In the genomic region with DNA sequence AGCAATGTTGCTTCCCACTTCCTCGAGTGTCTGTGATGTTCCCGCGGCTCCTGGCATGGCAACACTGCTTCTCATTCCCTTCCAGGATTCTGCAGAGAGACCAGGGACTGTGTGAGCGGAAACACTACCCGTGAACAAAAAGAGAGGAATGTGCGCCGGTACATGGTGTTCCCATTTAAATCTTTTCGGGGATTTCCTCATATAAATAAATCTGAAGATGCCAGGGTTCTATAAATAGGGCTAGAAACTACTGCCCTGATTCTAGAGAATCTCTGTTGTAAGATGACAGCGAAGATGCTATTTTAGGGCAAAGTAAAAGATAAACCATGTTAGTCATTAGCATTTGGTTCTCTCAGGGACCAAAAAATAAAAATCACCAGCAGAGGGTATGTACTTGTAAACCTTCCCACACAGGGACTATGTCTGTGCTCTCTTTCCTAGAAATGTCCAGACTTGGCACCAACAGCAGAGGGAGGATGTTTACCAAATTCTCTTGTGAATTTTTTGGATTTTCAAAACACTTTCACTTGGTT, we compare ENCODE assay signal across 10 cellular contexts.
DNase-seq lines count a peak whose midpoint lies in the region; ATAC-seq and TF ChIP-seq lines count a peak whose summit lies in the region.
"Had no signal": no experiment of that assay in that cellular context is flagged by ENCODE, and none has a peak within 500 bp of the region (broad histone marks: within the 10 kb centered on the region; RNA-seq: fewer than 3 reads in every experiment).

No MANE protein-coding gene starts in this region.

- H3K4me1 Mint-ChIP-seq in endodermal cell, result no peaks in the 10 kb centered on the region
- H3K4me1 Mint-ChIP-seq in activated naive CD4-positive, alpha-beta T cell treated with anti-CD3 and anti-CD28 coated beads, Interleukin-2, amount 10 ng/mL, durations not matched to agents 7 days and 5 days, result peaks cover 52% of the 10 kb centered on the region

- H3K9me3 Mint-ChIP-seq in endodermal cell, result no peaks in the 10 kb centered on the region
- H3K9me3 Mint-ChIP-seq in activated naive CD4-positive, alpha-beta T cell treated with anti-CD3 and anti-CD28 coated beads, Interleukin-2, amount 10 ng/mL, durations not matched to agents 7 days and 5 days, result no peaks in the 10 kb centered on the region
- H3K9me3 Mint-ChIP-seq: nephron progenitor cell had no signal

- H3K27me3 ChIP-seq in endodermal cell (ENCODE audit: control insufficient read depth, insufficient read depth, low read length, poor library complexity, severe bottlenecking) (no peaks in the 10 kb centered on the region), testis (no peaks in the 10 kb centered on the region)

- peaks cover 46% of the 10 kb centered on the region for H3K36me3 Mint-ChIP-seq in endodermal cell (ENCODE audit: low read depth)
- peaks cover 2% of the 10 kb centered on the region for H3K36me3 Mint-ChIP-seq in activated naive CD4-positive, alpha-beta T cell treated with anti-CD3 and anti-CD28 coated beads, Interleukin-2, amount 10 ng/mL, durations not matched to agents 7 days and 5 days

- ATAC-seq in stimulated activated naive CD8-positive, alpha-beta T cell treated with anti-CD3 and anti-CD28 coated beads, Interleukin-15, Interleukin-2, amounts not matched to agents 100 U/mL and 50 U/mL, for 24 hours, result no peak
- ATAC-seq: esophagus mucosa had no signal

- DNase-seq in HCEC 1CT (peak; percentile 97), endodermal cell (peak; percentile 18), medulla oblongata (ENCODE audit: extremely low spot score) (peak; percentile 38), testis (peak; percentile 77), SK-N-DZ (ENCODE audit: low spot score) (no peak), COR-L47 (lab: John Stamatoyannopoulos, UW) (no peak)
- no peak for DNase-seq in activated naive CD4-positive, alpha-beta T cell treated with anti-CD3 and anti-CD28 coated beads, Interleukin-2, amount 10 ng/mL, durations not matched to agents 7 days and 5 days
- no peak for DNase-seq in stimulated activated naive CD8-positive, alpha-beta T cell treated with anti-CD3 and anti-CD28 coated beads, Interleukin-15, Interleukin-2, amounts not matched to agents 100 U/mL and 50 U/mL, for 24 hours
- DNase-seq: nephron progenitor cell had no signal

- H3K27ac Mint-ChIP-seq in endodermal cell, result no peak overlapping the region
- H3K27ac Mint-ChIP-seq in activated naive CD4-positive, alpha-beta T cell treated with anti-CD3 and anti-CD28 coated beads, Interleukin-2, amount 10 ng/mL, durations not matched to agents 7 days and 5 days, result no peak overlapping the region
- H3K27ac Mint-ChIP-seq: nephron progenitor cell had no signal

- CTCF ChIA-PET in activated naive CD4-positive, alpha-beta T cell treated with anti-CD3 and anti-CD28 coated beads, Interleukin-2, amount 10 ng/mL, durations not matched to agents 7 days and 5 days (lab: Charles Lee), result interaction anchor here (1.2 kb wide), 1 partner anchor 189 kb away, joined by 3 read pairs; no protein-coding TSS in a partner anchor

- H3K4me3 ChIP-seq in endodermal cell (ENCODE audit: low read length) (no peak overlapping the region), testis (no peak overlapping the region)

- H3K27ac ChIP-seq in endodermal cell (ENCODE audit: low read depth, low read length) (no peak overlapping the region), testis (peak overlapping the region in 1 of 2 donors; percentile 88)

- H3K36me3 ChIP-seq in endodermal cell (ENCODE audit: control insufficient read depth, insufficient read depth, low read length), result peaks cover 73% of the 10 kb centered on the region
- H3K36me3 ChIP-seq in testis (ENCODE audit: low read depth, missing control alignments), result no peaks in the 10 kb centered on the region

- TF ChIP-seq POLR2A in testis (IDR thresholded peaks at IDR 0.05), result no peak

- no peak for TF ChIP-seq CTCF in endodermal cell (conservative IDR thresholded peaks at IDR 0.05)
- peak in 2 of 3 experiments; percentile 15 to 20 for TF ChIP-seq CTCF in testis (IDR thresholded peaks at IDR 0.05)

- WGBS in endodermal cell (ENCODE audit: insufficient coverage in 1 of 2, insufficient read length in 1 of 2), 2 experiments, result 94 to 100% methylated on average over 5 to 9 of the region's 9 CpGs
- WGBS in testis, 2 donors, result 45 to 48% methylated on average over 8 to 9 of the region's 9 CpGs

- H3K4me3 Mint-ChIP-seq in endodermal cell, result no peak overlapping the region
- no peak overlapping the region for H3K4me3 Mint-ChIP-seq in activated naive CD4-positive, alpha-beta T cell treated with anti-CD3 and anti-CD28 coated beads, Interleukin-2, amount 10 ng/mL, durations not matched to agents 7 days and 5 days
- H3K4me3 Mint-ChIP-seq: nephron progenitor cell had no signal

- H3K4me1 ChIP-seq in endodermal cell (ENCODE audit: control insufficient read depth, insufficient read depth, low read length) (no peaks in the 10 kb centered on the region), testis (peaks cover 22% of the 10 kb centered on the region)

- no peaks in the 10 kb centered on the region for H3K27me3 Mint-ChIP-seq in endodermal cell (ENCODE audit: insufficient read depth)
- peaks cover 23% of the 10 kb centered on the region for H3K27me3 Mint-ChIP-seq in activated naive CD4-positive, alpha-beta T cell treated with anti-CD3 and anti-CD28 coated beads, Interleukin-2, amount 10 ng/mL, durations not matched to agents 7 days and 5 days

- intact Hi-C loops in testis (cut with DNase I; ENCODE audit: low total_unique reads), result no loop called here

- H3K9me3 ChIP-seq in endodermal cell (ENCODE audit: control insufficient read depth, low read length) (no peaks in the 10 kb centered on the region), testis (no peaks in the 10 kb centered on the region)

- no peak overlapping the region for H3K9ac ChIP-seq in endodermal cell (ENCODE audit: extremely low read depth, low read length, poor library complexity, severe bottlenecking)

Comparison
In these comparisons a context has a peak if more than half of its experiments do, and no peak if none do; other contexts are left out.
1. DNase-seq: peak in HCEC 1CT (single experiment), endodermal cell (single experiment), medulla oblongata (single experiment) and testis (single experiment); none in activated naive CD4-positive, alpha-beta T cell treated with anti-CD3 and anti-CD28 coated beads, Interleukin-2, amount 10 ng/mL, durations not matched to agents 7 days and 5 days (single experiment), SK-N-DZ (single experiment), COR-L47 (single experiment) and stimulated activated naive CD8-positive, alpha-beta T cell treated with anti-CD3 and anti-CD28 coated beads, Interleukin-15, Interleukin-2, amounts not matched to agents 100 U/mL and 50 U/mL, for 24 hours (single experiment).